In genomic region chr11:550021-550745, GRCh38 we compare ENCODE assay signal across 21 cellular contexts. TPM values are rescaled to one million over a fixed set of nuclear protein-coding genes. Genes with fewer than 3 reads are reported as not detected.
"Had no signal": no experiment of that assay in that cellular context is flagged by ENCODE, and none has a peak within 500 bp of the region (broad histone marks: within the 10 kb centered on the region; RNA-seq: fewer than 3 reads in every experiment).

No MANE protein-coding gene starts in this region.

- H3K27ac ChIP-seq: dorsolateral prefrontal cortex, gastrocnemius medialis, heart left ventricle, hepatocyte, lower lobe of right lung, parathyroid adenoma, sigmoid colon, stomach, tibial artery had no signal

- H3K36me3 Mint-ChIP-seq: natural killer cell; stimulated activated effector memory CD8-positive, alpha-beta T cell treated with anti-CD3 and anti-CD28 coated beads, Interleukin-12 subunit alpha, Interleukin-12 subunit beta, amount 100 ng/mL, for 72 hours; type B pancreatic cell had no signal

- H3K9me3 Mint-ChIP-seq: natural killer cell; stimulated activated effector memory CD8-positive, alpha-beta T cell treated with anti-CD3 and anti-CD28 coated beads, Interleukin-12 subunit alpha, Interleukin-12 subunit beta, amount 100 ng/mL, for 72 hours; type B pancreatic cell had no signal

- DNase-seq: dorsolateral prefrontal cortex; effector CD4-positive, alpha-beta T cell; gastrocnemius medialis; kidney glomerular epithelial cell; left colon; left ventricle myocardium superior; lower lobe of right lung; natural killer cell; sigmoid colon; stimulated activated CD4-positive, alpha-beta T cell treated with anti-CD3 and anti-CD28 coated beads, Interleukin-2, amount 100 ng/mL, for 24 hours; stimulated activated CD4-positive, alpha-beta T cell treated with anti-CD3 and anti-CD28 coated beads, Interleukin-4, amount 100 ng/mL, for 24 hours; stimulated activated naive CD4-positive, alpha-beta T cell treated with Interleukin-2 at 50 U/mL for 16 hours; stomach; tibial artery had no signal

- H3K4me1 ChIP-seq: parathyroid adenoma had no signal

- H3K36me3 ChIP-seq: gastrocnemius medialis, heart left ventricle, lower lobe of right lung, sigmoid colon, tibial artery had no signal

- H3K27ac Mint-ChIP-seq: natural killer cell; progenitor cell of endocrine pancreas; stimulated activated effector memory CD8-positive, alpha-beta T cell treated with anti-CD3 and anti-CD28 coated beads, Interleukin-12 subunit alpha, Interleukin-12 subunit beta, amount 100 ng/mL, for 72 hours; type B pancreatic cell had no signal

- H3K4me2 ChIP-seq: hepatocyte had no signal

- H3K9me3 ChIP-seq: gastrocnemius medialis, heart left ventricle, lower lobe of right lung, sigmoid colon, stomach, tibial artery had no signal

- H3K4me3 Mint-ChIP-seq: natural killer cell; stimulated activated effector memory CD8-positive, alpha-beta T cell treated with anti-CD3 and anti-CD28 coated beads, Interleukin-12 subunit alpha, Interleukin-12 subunit beta, amount 100 ng/mL, for 72 hours; type B pancreatic cell had no signal

- H3K4me1 Mint-ChIP-seq: natural killer cell; stimulated activated effector memory CD8-positive, alpha-beta T cell treated with anti-CD3 and anti-CD28 coated beads, Interleukin-12 subunit alpha, Interleukin-12 subunit beta, amount 100 ng/mL, for 72 hours had no signal

- H3K4me3 ChIP-seq: dorsolateral prefrontal cortex, gastrocnemius medialis, heart left ventricle, hepatocyte, lower lobe of right lung, sigmoid colon, stomach, tibial artery had no signal

- ATAC-seq: gastrocnemius medialis; heart left ventricle; left colon; left ventricle myocardium superior; lower lobe of right lung; natural killer cell; stimulated activated effector memory CD8-positive, alpha-beta T cell treated with anti-CD3 and anti-CD28 coated beads, Interleukin-12 subunit alpha, Interleukin-12 subunit beta, amount 100 ng/mL, for 72 hours had no signal

- H3K27me3 Mint-ChIP-seq: type B pancreatic cell had no signal

- H2AFZ ChIP-seq: hepatocyte, parathyroid adenoma had no signal

- H3K9ac ChIP-seq: parathyroid adenoma had no signal

RNA-seq across cellular contexts. Expression of gene LMNTD2, which starts 10.4 kb away (rescaled TPM):
- total RNA-seq: cerebellum had no signal
